In the genomic region with DNA sequence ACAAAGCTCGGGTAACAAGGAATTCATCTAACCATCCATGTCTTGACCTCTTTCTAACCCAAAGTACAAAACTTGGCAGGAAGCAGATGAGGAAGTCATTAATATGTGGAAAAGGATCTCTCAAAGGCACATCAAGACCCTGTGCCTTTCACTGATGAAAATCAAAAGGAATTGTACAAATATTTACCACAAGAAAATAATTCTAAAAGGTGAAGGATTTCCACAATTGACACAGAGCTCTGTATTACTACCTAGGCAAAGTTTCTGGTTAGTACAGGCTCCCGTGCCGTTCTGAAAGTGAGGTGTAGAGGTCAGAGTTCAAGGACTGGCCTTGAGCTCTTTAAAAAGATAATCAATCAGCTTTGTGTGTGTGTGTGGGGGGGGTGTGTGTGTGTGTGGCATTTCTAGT, we compare ENCODE assay signal across 24 cellular contexts.
A peak's percentile ranks its signal among the peaks of the same experiment; 100 is the strongest.
DNase-seq lines count a peak whose midpoint lies in the region; ATAC-seq, FAIRE-seq and TF ChIP-seq lines count a peak whose summit lies in the region.
"Had no signal": no experiment of that assay in that cellular context is flagged by ENCODE, and none has a peak within 500 bp of the region (broad histone marks: within the 10 kb centered on the region; RNA-seq: fewer than 3 reads in every experiment).

No MANE protein-coding gene starts in this region.

- no peak overlapping the region for H3K27ac ChIP-seq in endothelial cell of umbilical vein (ENCODE audit: insufficient read depth, low read depth, low read length)
- H3K27ac ChIP-seq: gastroesophageal sphincter, ovary, sigmoid colon, thoracic aorta had no signal

- H3K9me3 ChIP-seq in endothelial cell of umbilical vein (replicated peaks; ENCODE audit: control insufficient read depth, insufficient read depth, low read length) = no peaks in the 10 kb centered on the region
- H3K9me3 ChIP-seq: gastroesophageal sphincter, MG63, ovary, sigmoid colon, thoracic aorta had no signal

- peaks cover 7% of the 10 kb centered on the region for H3K4me1 ChIP-seq in endothelial cell of umbilical vein (ENCODE audit: control insufficient read depth, extremely low read depth, insufficient read depth, low read length)

- no peaks in the 10 kb centered on the region for H3K9me1 ChIP-seq in endothelial cell of umbilical vein (replicated peaks; ENCODE audit: control insufficient read depth, extremely low read depth, insufficient read depth, low read length)

- peak overlapping the region; percentile 38 for H3K4me2 ChIP-seq in endothelial cell of umbilical vein (ENCODE audit: insufficient read depth, low read length)

- CTCF ChIA-PET in activated naive CD4-positive, alpha-beta T cell treated with anti-CD3 and anti-CD28 coated beads for 36 hours (lab: Charles Lee) = interaction anchor here (0.6 to 2.1 kb wide), 7 partner anchors 16 to 356 kb away, joined by 3 to 7 read pairs (median 3); no protein-coding TSS in a partner anchor
- CTCF ChIA-PET in activated naive CD4-positive, alpha-beta T cell treated with anti-CD3 and anti-CD28 coated beads, Interleukin-2, amount 10 ng/mL, durations not matched to agents 7 days and 5 days (lab: Charles Lee) = interaction anchor here (0.9 to 1.3 kb wide), 2 partner anchors 23 to 69 kb away, joined by 3 to 4 read pairs; no protein-coding TSS in a partner anchor
- CTCF ChIA-PET in T-cell (lab: Charles Lee) (interaction anchor here (0.7 to 1.7 kb wide), 2 partner anchors 31 to 198 kb away, joined by 3 to 4 read pairs; no protein-coding TSS in a partner anchor), endothelial cell of umbilical vein (lab: Charles Lee) (interaction anchor here (0.9 to 1.1 kb wide), 4 partner anchors 10 to 199 kb away, joined by 3 to 5 read pairs (median 3); no protein-coding TSS in a partner anchor)

- H3K4me3 ChIP-seq in endothelial cell of umbilical vein (replicated peaks in 1 of 3; ENCODE audit: insufficient read depth in 1 of 3, low read depth in 1 of 3, low read length in 3 of 3) (no peak overlapping the region), skeletal muscle cell (ENCODE audit: low read depth, low read length) (no peak overlapping the region)
- H3K4me3 ChIP-seq: gastroesophageal sphincter, MG63, ovary, sigmoid colon, thoracic aorta had no signal

- no peak for ATAC-seq in T-cell (replicated peaks in 1 of 4)
- no peak for ATAC-seq in omental fat pad (ENCODE audit: low FRiP score)
- ATAC-seq in GM21825 (IDR thresholded peaks at IDR 0.05; ENCODE audit: unreplicated experiment) = no peak
- ATAC-seq: gastroesophageal sphincter; naive thymus-derived CD8-positive, alpha-beta T cell; Right ventricle myocardium inferior; stimulated activated memory B cell treated with anti-CD40 and anti-IgM and Interleukin-4, amounts not matched to agents 10 μg/mL and 1 μg/mL and 100 μg/mL, for 72 hours had no signal

- no peaks in the 10 kb centered on the region for H3K36me3 ChIP-seq in endothelial cell of umbilical vein (ENCODE audit: control insufficient read depth in 2 of 2, extremely low read depth in 1 of 2, insufficient read depth in 2 of 2, low read length in 2 of 2)
- H3K36me3 ChIP-seq: gastroesophageal sphincter, MG63, ovary, sigmoid colon, thoracic aorta had no signal

- H3K27me3 Mint-ChIP-seq in activated naive CD4-positive, alpha-beta T cell treated with anti-CD3 and anti-CD28 coated beads for 36 hours (ENCODE audit: low read depth) = no peaks in the 10 kb centered on the region
- H3K27me3 Mint-ChIP-seq in activated naive CD4-positive, alpha-beta T cell treated with anti-CD3 and anti-CD28 coated beads, Interleukin-2, amount 10 ng/mL, durations not matched to agents 7 days and 5 days = peaks cover 6% of the 10 kb centered on the region
- no peaks in the 10 kb centered on the region for H3K27me3 Mint-ChIP-seq in T-cell
- H3K27me3 Mint-ChIP-seq: naive thymus-derived CD8-positive, alpha-beta T cell had no signal

- no peak overlapping the region for H2AFZ ChIP-seq in endothelial cell of umbilical vein (ENCODE audit: low read depth, low read length)

- BruUV-seq in endothelial cell of umbilical vein (replicated peaks; lab: Mats Ljungman, UMichigan) = no TSS peak

- no peak overlapping the region for H3K9ac ChIP-seq in endothelial cell of umbilical vein (replicated peaks; ENCODE audit: extremely low read depth, insufficient read depth, low read length)

- no peak overlapping the region for H3K4me3 Mint-ChIP-seq in activated naive CD4-positive, alpha-beta T cell treated with anti-CD3 and anti-CD28 coated beads for 36 hours
- H3K4me3 Mint-ChIP-seq in activated naive CD4-positive, alpha-beta T cell treated with anti-CD3 and anti-CD28 coated beads, Interleukin-2, amount 10 ng/mL, durations not matched to agents 7 days and 5 days = no peak overlapping the region
- H3K4me3 Mint-ChIP-seq in T-cell = peak overlapping the region in 1 of 3 donors; percentile 10
- H3K4me3 Mint-ChIP-seq: naive thymus-derived CD8-positive, alpha-beta T cell; stimulated activated memory B cell treated with anti-CD40 and anti-IgM and Interleukin-4, amounts not matched to agents 10 μg/mL and 1 μg/mL and 100 μg/mL, for 72 hours had no signal

- H3K9me3 Mint-ChIP-seq in activated naive CD4-positive, alpha-beta T cell treated with anti-CD3 and anti-CD28 coated beads for 36 hours = no peaks in the 10 kb centered on the region
- no peaks in the 10 kb centered on the region for H3K9me3 Mint-ChIP-seq in activated naive CD4-positive, alpha-beta T cell treated with anti-CD3 and anti-CD28 coated beads, Interleukin-2, amount 10 ng/mL, durations not matched to agents 7 days and 5 days
- H3K9me3 Mint-ChIP-seq in T-cell = no peaks in the 10 kb centered on the region
- H3K9me3 Mint-ChIP-seq: naive thymus-derived CD8-positive, alpha-beta T cell; stimulated activated memory B cell treated with anti-CD40 and anti-IgM and Interleukin-4, amounts not matched to agents 10 μg/mL and 1 μg/mL and 100 μg/mL, for 72 hours had no signal

- intact Hi-C loops in activated naive CD4-positive, alpha-beta T cell treated with anti-CD3 and anti-CD28 coated beads for 36 hours (cut with micrococcal nuclease) = no loop called here
- intact Hi-C loops in endothelial cell of umbilical vein (cut with micrococcal nuclease) = no loop called here

- TF ChIP-seq CTCF in endothelial cell of umbilical vein (IDR thresholded peaks at IDR 0.05; ENCODE audit: extremely low read depth in 1 of 2, insufficient read depth in 1 of 2, low read depth in 1 of 2, low read length in 2 of 2) (no peak), omental fat pad (IDR thresholded peaks at IDR 0.05) (no peak)

- TF ChIP-seq POLR2A in endothelial cell of umbilical vein (IDR thresholded peaks at IDR 0.05; ENCODE audit: low read depth, low read length) = no peak

- H4K20me1 ChIP-seq in endothelial cell of umbilical vein (replicated peaks; ENCODE audit: control insufficient read depth, extremely low read depth, insufficient read depth, low read length) = no peaks in the 10 kb centered on the region

- FAIRE-seq in endothelial cell of umbilical vein (lab: Jason Lieb, UNC) = no peak
- FAIRE-seq: GM12891 had no signal

- no peaks in the 10 kb centered on the region for H3K79me2 ChIP-seq in endothelial cell of umbilical vein (ENCODE audit: control insufficient read depth, insufficient read depth, low read length)

- dilution Hi-C loops in endothelial cell of umbilical vein (cut with MboI; ENCODE audit: extremely low pct_ligation_motif_present, low sequenced_read_pairs) = no loop called here

- H3K27ac Mint-ChIP-seq in activated naive CD4-positive, alpha-beta T cell treated with anti-CD3 and anti-CD28 coated beads for 36 hours = peak overlapping the region; percentile 86
- H3K27ac Mint-ChIP-seq in activated naive CD4-positive, alpha-beta T cell treated with anti-CD3 and anti-CD28 coated beads, Interleukin-2, amount 10 ng/mL, durations not matched to agents 7 days and 5 days = no peak overlapping the region
- H3K27ac Mint-ChIP-seq in T-cell = peak overlapping the region; percentile 90 to 91
- H3K27ac Mint-ChIP-seq: stimulated activated memory B cell treated with anti-CD40 and anti-IgM and Interleukin-4, amounts not matched to agents 10 μg/mL and 1 μg/mL and 100 μg/mL, for 72 hours had no signal

- no peak for DNase-seq in activated naive CD4-positive, alpha-beta T cell treated with anti-CD3 and anti-CD28 coated beads for 36 hours
- DNase-seq in activated naive CD4-positive, alpha-beta T cell treated with anti-CD3 and anti-CD28 coated beads, Interleukin-2, amount 10 ng/mL, durations not matched to agents 7 days and 5 days = no peak
- DNase-seq in T-cell (no peak), endothelial cell of umbilical vein (ENCODE audit: low read depth, low spot score) (peak; percentile 37), skeletal muscle cell (ENCODE audit: low read depth) (peak; percentile 22), omental fat pad (ENCODE audit: low spot score) (no peak)
- no peak for DNase-seq in stimulated activated CD4-positive, alpha-beta T cell treated with anti-CD3 and anti-CD28 coated beads, Interleukin-1b, Interleukin-23, amount 100 ng/mL, for 48 hours
- DNase-seq: activated CD4-positive, alpha-beta T cell treated with anti-CD3 and anti-CD28 coated beads for 48 hours; activated T-cell treated with anti-CD3 and anti-CD28 coated beads, Interleukin-2, amount 50 U/mL, for 48 hours; erythroblast; GOT3; mesendoderm; MG63; naive thymus-derived CD8-positive, alpha-beta T cell; NCI-H146; NCI-H774; ovary; sigmoid colon had no signal

- POLR2A ChIA-PET in T-cell (lab: Charles Lee) (no interaction called here), endothelial cell of umbilical vein (lab: Charles Lee) (no interaction called here)

- peaks cover 1% of the 10 kb centered on the region for H3K36me3 Mint-ChIP-seq in activated naive CD4-positive, alpha-beta T cell treated with anti-CD3 and anti-CD28 coated beads for 36 hours (ENCODE audit: low read depth)
- H3K36me3 Mint-ChIP-seq in activated naive CD4-positive, alpha-beta T cell treated with anti-CD3 and anti-CD28 coated beads, Interleukin-2, amount 10 ng/mL, durations not matched to agents 7 days and 5 days = peaks cover 7% of the 10 kb centered on the region
- peaks cover 12% of the 10 kb centered on the region for H3K36me3 Mint-ChIP-seq in T-cell
- H3K36me3 Mint-ChIP-seq: stimulated activated memory B cell treated with anti-CD40 and anti-IgM and Interleukin-4, amounts not matched to agents 10 μg/mL and 1 μg/mL and 100 μg/mL, for 72 hours had no signal

- H3K27me3 ChIP-seq in endothelial cell of umbilical vein (ENCODE audit: control insufficient read depth in 2 of 2, insufficient read depth in 2 of 2, low read length in 2 of 2) = no peaks in the 10 kb centered on the region
- H3K27me3 ChIP-seq: gastroesophageal sphincter, MG63, ovary, sigmoid colon had no signal

- peaks cover 62% of the 10 kb centered on the region for H3K4me1 Mint-ChIP-seq in activated naive CD4-positive, alpha-beta T cell treated with anti-CD3 and anti-CD28 coated beads for 36 hours (ENCODE audit: low read depth)
- peaks cover 39% of the 10 kb centered on the region for H3K4me1 Mint-ChIP-seq in activated naive CD4-positive, alpha-beta T cell treated with anti-CD3 and anti-CD28 coated beads, Interleukin-2, amount 10 ng/mL, durations not matched to agents 7 days and 5 days
- H3K4me1 Mint-ChIP-seq in T-cell = peaks cover 45 to 68% (median 61%) of the 10 kb centered on the region in 3 donors

TF ChIP-seq in endothelial cell of umbilical vein, 7 proteins besides CTCF, POLR2A, EP300 and RAD21 (continues in another document):
- TF ChIP-seq GATA2 (IDR thresholded peaks at IDR 0.05; ENCODE audit: insufficient read depth, insufficient read length, low read depth, low read length) (no peak), MYC (IDR thresholded peaks at IDR 0.05; ENCODE audit: low read depth, low read length) (no peak)

Comparison
In these comparisons a context has a peak if more than half of its experiments do, and no peak if none do; other contexts are left out.
1. DNase-seq: peak in endothelial cell of umbilical vein (single experiment) and skeletal muscle cell (single experiment); none in activated naive CD4-positive, alpha-beta T cell treated with anti-CD3 and anti-CD28 coated beads for 36 hours (single experiment), activated naive CD4-positive, alpha-beta T cell treated with anti-CD3 and anti-CD28 coated beads, Interleukin-2, amount 10 ng/mL, durations not matched to agents 7 days and 5 days (single experiment), T-cell (0 of 34), stimulated activated CD4-positive, alpha-beta T cell treated with anti-CD3 and anti-CD28 coated beads, Interleukin-1b, Interleukin-23, amount 100 ng/mL, for 48 hours (single experiment) and omental fat pad (single experiment).